ENCODE assay signal across 29 cellular contexts in the genomic region with DNA sequence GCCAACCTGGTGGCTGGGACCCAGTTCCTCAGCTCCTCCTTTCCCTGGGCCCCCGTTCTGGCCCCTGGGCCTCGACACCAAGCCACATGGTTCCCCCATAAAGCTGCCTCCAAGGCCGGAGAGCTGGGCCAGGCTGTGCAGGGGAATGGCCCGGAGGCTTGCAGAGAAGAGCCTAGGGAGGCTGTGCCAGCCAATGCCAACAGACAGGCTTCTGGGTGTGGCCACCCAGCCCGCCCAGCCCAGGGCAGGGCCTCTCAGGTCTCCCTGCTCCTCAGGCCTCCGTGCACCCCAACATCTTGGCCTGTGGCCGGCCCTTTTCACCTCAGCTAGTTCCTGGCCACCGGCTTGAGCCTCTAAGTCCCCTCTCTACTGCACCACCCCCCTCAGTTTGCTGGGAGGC. TPM values are rescaled to one million over a fixed set of nuclear protein-coding genes. Genes with fewer than 3 reads are reported as not detected.
"Had no signal": no experiment of that assay in that cellular context is flagged by ENCODE, and none has a peak within 500 bp of the region (broad histone marks: within the 10 kb centered on the region; RNA-seq: fewer than 3 reads in every experiment).

No MANE protein-coding gene starts in this region.

- ATAC-seq: activated CD4-positive, alpha-beta T cell treated with anti-CD3 and anti-CD28 coated beads for 36 hours; stimulated activated naive CD8-positive, alpha-beta T cell treated with anti-CD3 and anti-CD28 coated beads, Interleukin-15, amount 100 ng/mL, for 72 hours; T-cell had no signal

- H3K4me1 ChIP-seq: lower lobe of right lung, prostate gland, sigmoid colon, upper lobe of right lung had no signal

- H3K36me3 Mint-ChIP-seq: activated naive CD8-positive, alpha-beta T cell; stimulated activated memory B cell treated with anti-CD40 and anti-IgM and Interleukin-4, amounts not matched to agents 10 μg/mL and 1 μg/mL and 100 μg/mL, for 72 hours; T-cell had no signal

- H3K4me1 Mint-ChIP-seq: activated CD4-positive, alpha-beta T cell treated with anti-CD3 and anti-CD28 coated beads for 36 hours; stimulated activated memory B cell treated with anti-CD40 and anti-IgM and Interleukin-4, amounts not matched to agents 10 μg/mL and 1 μg/mL and 100 μg/mL, for 72 hours; stimulated activated naive CD8-positive, alpha-beta T cell treated with anti-CD3 and anti-CD28 coated beads, Interleukin-15, amount 100 ng/mL, for 72 hours; T-cell had no signal

- H3K27ac ChIP-seq: esophagus squamous epithelium, lower lobe of right lung, ovary, prostate gland, sigmoid colon, tibial artery, upper lobe of right lung had no signal

- H3K4me3 Mint-ChIP-seq: activated CD4-positive, alpha-beta T cell treated with anti-CD3 and anti-CD28 coated beads for 36 hours; activated naive CD8-positive, alpha-beta T cell; nephron progenitor cell; stimulated activated memory B cell treated with anti-CD40 and anti-IgM and Interleukin-4, amounts not matched to agents 10 μg/mL and 1 μg/mL and 100 μg/mL, for 72 hours; stimulated activated naive CD8-positive, alpha-beta T cell treated with anti-CD3 and anti-CD28 coated beads, Interleukin-15, amount 100 ng/mL, for 72 hours; T-cell; T-helper 2 cell treated with Interferon-gamma antibody and Interleukin-4, amounts not matched to agents 5 μg/mL and 100 μg/mL, for 36 hours had no signal

- H3K9me3 ChIP-seq: esophagus squamous epithelium, lower lobe of right lung, ovary, prostate gland, sigmoid colon, tibial artery, upper lobe of right lung had no signal

- H3K27me3 Mint-ChIP-seq: activated CD4-positive, alpha-beta T cell treated with anti-CD3 and anti-CD28 coated beads for 36 hours; activated naive CD8-positive, alpha-beta T cell; stimulated activated naive CD8-positive, alpha-beta T cell treated with anti-CD3 and anti-CD28 coated beads, Interleukin-15, amount 100 ng/mL, for 72 hours; T-cell had no signal

- H3K4me3 ChIP-seq: esophagus squamous epithelium, lower lobe of right lung, ovary, prostate gland, sigmoid colon, smooth muscle cell, tibial artery, upper lobe of right lung had no signal

- H3K36me3 ChIP-seq: esophagus squamous epithelium, lower lobe of right lung, ovary, prostate gland, sigmoid colon, tibial artery, upper lobe of right lung had no signal

- DNase-seq: activated CD4-positive, alpha-beta T cell treated with anti-CD3 and anti-CD28 coated beads for 36 hours; activated CD4-positive, CD25-positive, alpha-beta regulatory T cell; activated effector memory CD4-positive, alpha-beta T cell treated with Interleukin-2 at 50 U/mL for 16 hours; activated naive CD4-positive, alpha-beta T cell treated with Interleukin-2 at 50 U/mL for 16 hours; activated T-cell treated with anti-CD3 and anti-CD28 coated beads for 4 hours; dermis blood vessel endothelial cell; effector CD4-positive, alpha-beta T cell; esophagus squamous epithelium; foreskin melanocyte; left cardiac atrium; lower lobe of right lung; mesendoderm; nephron progenitor cell; ovary; retina; sigmoid colon; stimulated activated CD4-positive, alpha-beta T cell treated with anti-CD3 and anti-CD28 coated beads, Interleukin-1b, Interleukin-23, amount 100 ng/mL, for 48 hours; stimulated activated CD4-positive, alpha-beta T cell treated with anti-CD3 and anti-CD28 coated beads, Interleukin-4, amount 100 ng/mL, for 4 hours; stimulated activated CD8-positive, alpha-beta memory T cell treated with anti-CD3 and anti-CD28 coated beads, Interleukin-4, amount 100 ng/mL, for 48 hours; stimulated activated naive CD8-positive, alpha-beta T cell treated with anti-CD3 and anti-CD28 coated beads, Interleukin-15, amount 100 ng/mL, for 72 hours; T-cell; tibial artery; upper lobe of right lung had no signal

- H3K27ac Mint-ChIP-seq: activated CD4-positive, alpha-beta T cell treated with anti-CD3 and anti-CD28 coated beads for 36 hours; activated naive CD8-positive, alpha-beta T cell; nephron progenitor cell; stimulated activated memory B cell treated with anti-CD40 and anti-IgM and Interleukin-4, amounts not matched to agents 10 μg/mL and 1 μg/mL and 100 μg/mL, for 72 hours; stimulated activated naive CD8-positive, alpha-beta T cell treated with anti-CD3 and anti-CD28 coated beads, Interleukin-15, amount 100 ng/mL, for 72 hours; T-cell; T-helper 2 cell treated with Interferon-gamma antibody and Interleukin-4, amounts not matched to agents 5 μg/mL and 100 μg/mL, for 36 hours had no signal

- H3K27me3 ChIP-seq: ovary, sigmoid colon, upper lobe of right lung had no signal

RNA-seq across cellular contexts. Expression of a gene that starts 17.4 kb away (rescaled TPM):
- total RNA-seq: dermis blood vessel endothelial cell, lower lobe of right lung, mononuclear cell, T-cell, upper lobe of right lung had no signal
